Comparison of ENCODE assay signal across 8 cellular contexts in the genomic region with DNA sequence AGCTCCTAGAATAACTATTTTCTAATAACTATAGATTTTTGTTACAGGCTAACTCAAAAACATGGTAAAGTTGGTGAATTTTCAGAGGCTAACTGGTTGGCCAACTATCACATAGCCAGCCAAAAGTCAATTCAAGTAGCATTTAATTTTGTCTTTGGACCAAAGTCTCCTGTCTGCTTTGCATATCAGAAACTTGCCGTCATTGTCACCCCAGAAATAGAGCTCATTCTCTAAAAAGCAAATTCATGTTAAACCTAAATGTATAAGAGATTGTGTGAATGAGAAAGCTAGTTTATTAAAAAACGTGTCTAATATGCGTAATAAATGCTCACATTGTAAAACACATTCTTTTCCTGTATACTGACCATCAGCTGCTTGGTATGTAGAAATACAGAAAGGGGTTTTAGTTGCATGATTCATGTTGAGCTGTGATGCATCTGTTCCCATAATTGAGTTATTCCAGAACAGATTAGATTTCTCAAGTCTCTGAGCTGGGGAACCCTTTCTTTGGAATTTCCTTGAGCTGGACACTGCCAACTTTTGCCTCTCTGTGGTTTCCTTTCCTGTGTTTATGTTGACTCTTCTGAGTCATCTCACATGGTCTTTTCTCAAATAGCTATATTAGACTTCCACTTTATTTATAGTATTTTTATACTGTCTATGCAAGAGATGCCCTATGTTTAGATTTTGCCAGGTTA. TPM values are rescaled to one million over a fixed set of nuclear protein-coding genes. Genes with fewer than 3 reads are reported as not detected.
DNase-seq lines count a peak whose midpoint lies in the region; ATAC-seq and TF ChIP-seq lines count a peak whose summit lies in the region.
"Had no signal": no experiment of that assay in that cellular context is flagged by ENCODE, and none has a peak within 500 bp of the region (broad histone marks: within the 10 kb centered on the region; RNA-seq: fewer than 3 reads in every experiment).

No MANE protein-coding gene starts in this region.

- WGBS in upper lobe of left lung, 2 donors = 44 to 49% methylated on average over 3 of the region's 3 CpGs

- no peak for TF ChIP-seq CTCF in upper lobe of left lung (IDR thresholded peaks at IDR 0.05)

- peaks cover 25% of the 10 kb centered on the region for H3K36me3 Mint-ChIP-seq in stimulated activated memory B cell treated with anti-CD40 and anti-IgM and Interleukin-4, amounts not matched to agents 10 μg/mL and 1 μg/mL and 100 μg/mL, for 72 hours

- no peak overlapping the region for H3K27ac Mint-ChIP-seq in stimulated activated memory B cell treated with anti-CD40 and anti-IgM and Interleukin-4, amounts not matched to agents 10 μg/mL and 1 μg/mL and 100 μg/mL, for 72 hours
- H3K27ac Mint-ChIP-seq: activated T-helper 17 cell treated with anti-CD3 and anti-CD28 coated beads, Interleukin-2, amount 50 U/mL, for 72 hours had no signal

- no peak for TF ChIP-seq POLR2A in upper lobe of left lung (IDR thresholded peaks at IDR 0.05)

- no peaks in the 10 kb centered on the region for H3K27me3 Mint-ChIP-seq in stimulated activated memory B cell treated with anti-CD40 and anti-IgM and Interleukin-4, amounts not matched to agents 10 μg/mL and 1 μg/mL and 100 μg/mL, for 72 hours
- H3K27me3 Mint-ChIP-seq: activated T-helper 17 cell treated with anti-CD3 and anti-CD28 coated beads, Interleukin-2, amount 50 U/mL, for 72 hours had no signal

- H3K4me1 ChIP-seq in SJCRH30 (peaks cover 23% of the 10 kb centered on the region), upper lobe of left lung (peaks cover 17 to 25% (median 19%) of the 10 kb centered on the region in 4 donors)

- TF ChIP-seq EP300 in upper lobe of left lung (IDR thresholded peaks at IDR 0.05) = peak in 2 of 4 donors; percentile 54 to 75

- no peak overlapping the region for H3K4me3 Mint-ChIP-seq in stimulated activated memory B cell treated with anti-CD40 and anti-IgM and Interleukin-4, amounts not matched to agents 10 μg/mL and 1 μg/mL and 100 μg/mL, for 72 hours
- H3K4me3 Mint-ChIP-seq: activated T-helper 17 cell treated with anti-CD3 and anti-CD28 coated beads, Interleukin-2, amount 50 U/mL, for 72 hours had no signal

- H3K9me3 ChIP-seq in SJCRH30 (replicated peaks) (no peaks in the 10 kb centered on the region; the same call in 1 of the 2 replicates), upper lobe of left lung (no peaks in the 10 kb centered on the region)

- DNase-seq in SJCRH30 (peak; percentile 37 to 61), glomerular endothelial cell (ENCODE audit: extremely low read depth, low read depth, low spot score) (peak; percentile 99), upper lobe of left lung (peak in 1 of 2 donors; percentile 22), caudate nucleus (lab: John Stamatoyannopoulos, UW) (no peak)

- H3K27ac ChIP-seq in SJCRH30 (peak overlapping the region; percentile 72), upper lobe of left lung (peak overlapping the region; percentile 12 to 72 (median 49)), caudate nucleus (ENCODE audit: low read depth, low read length) (no peak overlapping the region)

- ATAC-seq in GM21786 (IDR thresholded peaks at IDR 0.05; ENCODE audit: unreplicated experiment) (peak; percentile 59), upper lobe of left lung (ENCODE audit: low FRiP score in 2 of 2) (peak; percentile 77 to 81), HG03135 (IDR thresholded peaks at IDR 0.05; ENCODE audit: unreplicated experiment) (no peak)
- ATAC-seq in stimulated activated memory B cell treated with anti-CD40 and anti-IgM and Interleukin-4, amounts not matched to agents 10 μg/mL and 1 μg/mL and 100 μg/mL, for 72 hours = no peak
- ATAC-seq: activated T-helper 17 cell treated with anti-CD3 and anti-CD28 coated beads, Interleukin-2, amount 50 U/mL, for 72 hours had no signal

- H3K4me3 ChIP-seq in SJCRH30 = no peak overlapping the region
- no peak overlapping the region for H3K4me3 ChIP-seq in upper lobe of left lung

- H3K36me3 ChIP-seq in SJCRH30 = no peaks in the 10 kb centered on the region; the same call in 1 of the 2 replicates
- no peaks in the 10 kb centered on the region for H3K36me3 ChIP-seq in upper lobe of left lung

- H3K27me3 ChIP-seq in SJCRH30 (no peaks in the 10 kb centered on the region), upper lobe of left lung (no peaks in the 10 kb centered on the region)

- H3K4me1 Mint-ChIP-seq in stimulated activated memory B cell treated with anti-CD40 and anti-IgM and Interleukin-4, amounts not matched to agents 10 μg/mL and 1 μg/mL and 100 μg/mL, for 72 hours = peaks cover 30% of the 10 kb centered on the region

- no peaks in the 10 kb centered on the region for H3K9me3 Mint-ChIP-seq in stimulated activated memory B cell treated with anti-CD40 and anti-IgM and Interleukin-4, amounts not matched to agents 10 μg/mL and 1 μg/mL and 100 μg/mL, for 72 hours
- H3K9me3 Mint-ChIP-seq: activated T-helper 17 cell treated with anti-CD3 and anti-CD28 coated beads, Interleukin-2, amount 50 U/mL, for 72 hours had no signal

RNA-seq across cellular contexts. Expression of a gene that starts 7.3 kb away (rescaled TPM):
- 27.3 and 27.6 TPM in 2 replicates for total RNA-seq in SJCRH30 (2014; rRNA removed; shearing (Covaris generic))
- total RNA-seq in glomerular endothelial cell (11.4 and 16.3 TPM in 2 replicates), upper lobe of left lung (10 to 100 TPM in 4 of 6 donors, 1 to 10 TPM in 2; 5.1 to 18.4 (median 12.3) TPM)

Comparison
In these comparisons a context has a peak if more than half of its experiments do, and no peak if none do; other contexts are left out.
1. ATAC-seq: peak in GM21786 (single experiment) and upper lobe of left lung (2 of 2); none in stimulated activated memory B cell treated with anti-CD40 and anti-IgM and Interleukin-4, amounts not matched to agents 10 μg/mL and 1 μg/mL and 100 μg/mL, for 72 hours (single experiment) and HG03135 (single experiment).
2. DNase-seq: peak in SJCRH30 (2 of 2) and glomerular endothelial cell (single experiment); none in caudate nucleus (0 of 61).